Comparison of ENCODE assay signal across 32 cellular contexts in genomic region chr2:66095820-66096219, GRCh38.
DNase-seq lines count a peak whose midpoint lies in the region; TF ChIP-seq lines count a peak whose summit lies in the region.
"Had no signal": no experiment of that assay in that cellular context is flagged by ENCODE, and none has a peak within 500 bp of the region (broad histone marks: within the 10 kb centered on the region; RNA-seq: fewer than 3 reads in every experiment).

No MANE protein-coding gene starts in this region.

- TF ChIP-seq CTCF in mammary epithelial cell (conservative IDR thresholded peaks at IDR 0.05 in 1 of 2, IDR thresholded peaks at IDR 0.05 in 1 of 2; ENCODE audit: extremely low read depth in 1 of 2, insufficient read depth in 1 of 2, low read depth in 1 of 2, low read length in 2 of 2) (no peak), type B pancreatic cell (conservative IDR thresholded peaks at IDR 0.05) (peak; percentile 53)

- H3K27me3 Mint-ChIP-seq in type B pancreatic cell, result peaks cover 2% of the 10 kb centered on the region
- H3K27me3 Mint-ChIP-seq: CD4-positive, CD25-positive, alpha-beta regulatory T cell had no signal

- H3K79me2 ChIP-seq in mammary epithelial cell (ENCODE audit: insufficient read depth, low read length), result no peaks in the 10 kb centered on the region
- H3K79me2 ChIP-seq: parathyroid adenoma had no signal

- no peak overlapping the region for H3K4me3 ChIP-seq in mammary epithelial cell (replicated peaks in 1 of 3; ENCODE audit: insufficient read depth in 1 of 3, low read depth in 2 of 3, low read length in 3 of 3)
- H3K4me3 ChIP-seq: A549, body of pancreas, dorsolateral prefrontal cortex, HAP-1, Peyer's patch, right atrium auricular region had no signal

- H3K36me3 ChIP-seq in mammary epithelial cell (ENCODE audit: insufficient read depth, low read length), result no peaks in the 10 kb centered on the region
- H3K36me3 ChIP-seq: HAP-1, Peyer's patch, right atrium auricular region had no signal

- H3K27ac ChIP-seq in mammary epithelial cell (ENCODE audit: insufficient read depth, low read depth, low read length), result no peak overlapping the region
- H3K27ac ChIP-seq: A549, body of pancreas, dorsolateral prefrontal cortex, epithelial cell of prostate, parathyroid adenoma, Peyer's patch, right atrium auricular region, VCaP had no signal

- H3K4me1 Mint-ChIP-seq in type B pancreatic cell (ENCODE audit: unreplicated experiment), result no peaks in the 10 kb centered on the region
- H3K4me1 Mint-ChIP-seq: CD4-positive, CD25-positive, alpha-beta regulatory T cell had no signal

- no peaks in the 10 kb centered on the region for H4K20me1 ChIP-seq in mammary epithelial cell (ENCODE audit: insufficient read depth, low read length)

- H3K9ac ChIP-seq in mammary epithelial cell (ENCODE audit: insufficient read depth, low read length), result no peak overlapping the region
- H3K9ac ChIP-seq: parathyroid adenoma had no signal

- H3K9me3 ChIP-seq in mammary epithelial cell (replicated peaks; ENCODE audit: insufficient read depth, low read length), result no peaks in the 10 kb centered on the region
- H3K9me3 ChIP-seq: A549, body of pancreas, HAP-1, Peyer's patch, right atrium auricular region had no signal

- peaks cover 8% of the 10 kb centered on the region for H3K9me3 Mint-ChIP-seq in type B pancreatic cell
- H3K9me3 Mint-ChIP-seq: activated T-helper 2 cell treated with anti-CD3 and anti-CD28 coated beads, Interferon-gamma antibody, Interleukin-2, Interleukin-4, amounts not matched to agents 10 μg/mL and 5 μg/mL and 100 μg/mL, durations not matched to agents 14 hours and 24 hours and 36 hours had no signal

- in situ Hi-C loops in T47D (cut with HindIII; ENCODE audit: low pct_unique_long_range_greater_than_20kb, low sequenced_read_pairs), result no loop called here
- in situ Hi-C loops in mammary epithelial cell (cut with MboI; ENCODE audit: low sequenced_read_pairs in 2 of 2), result no loop called here

- BruUV-seq in mammary epithelial cell (replicated peaks; lab: Mats Ljungman, UMichigan), result no TSS peak

- H3K4me2 ChIP-seq in mammary epithelial cell (ENCODE audit: insufficient read depth, low read depth, low read length), result no peak overlapping the region
- H3K4me2 ChIP-seq: A549 had no signal

- intact Hi-C loops in mammary epithelial cell (cut with micrococcal nuclease), result no loop called here

- dilution Hi-C loops in mammary epithelial cell (cut with HindIII; ENCODE audit: low sequenced_read_pairs), result no loop called here

- no peaks in the 10 kb centered on the region for H3K4me1 ChIP-seq in mammary epithelial cell (ENCODE audit: insufficient read depth, low read length)
- H3K4me1 ChIP-seq: A549, body of pancreas, HAP-1, Peyer's patch, right atrium auricular region had no signal

- H3K36me3 Mint-ChIP-seq in type B pancreatic cell, result peaks cover 7% of the 10 kb centered on the region
- H3K36me3 Mint-ChIP-seq: CD4-positive, CD25-positive, alpha-beta regulatory T cell had no signal

- H3K4me3 Mint-ChIP-seq in type B pancreatic cell, result no peak overlapping the region
- H3K4me3 Mint-ChIP-seq: CD4-positive, CD25-positive, alpha-beta regulatory T cell had no signal

- no peak overlapping the region for H3K27ac Mint-ChIP-seq in type B pancreatic cell
- H3K27ac Mint-ChIP-seq: activated T-helper 2 cell treated with anti-CD3 and anti-CD28 coated beads, Interferon-gamma antibody, Interleukin-2, Interleukin-4, amounts not matched to agents 10 μg/mL and 5 μg/mL and 100 μg/mL, durations not matched to agents 14 hours and 24 hours and 36 hours; CD4-positive, CD25-positive, alpha-beta regulatory T cell had no signal

- peaks cover 1% of the 10 kb centered on the region for H3K27me3 ChIP-seq in mammary epithelial cell (ENCODE audit: insufficient read depth, low read length)
- H3K27me3 ChIP-seq: body of pancreas, dorsolateral prefrontal cortex, Peyer's patch, right atrium auricular region had no signal

- WGBS in mammary epithelial cell (ENCODE audit: low coverage, missing lambda C conversion rate), result 55% methylated on average over 4 of the region's 4 CpGs

- H2AFZ ChIP-seq in mammary epithelial cell (ENCODE audit: low read depth, low read length), result no peak overlapping the region
- H2AFZ ChIP-seq: parathyroid adenoma had no signal

- CTCF ChIA-PET in mammary epithelial cell (lab: Charles Lee; ENCODE audit: low non-redundant PET), result no interaction called here

- peak; percentile 5 to 56 for DNase-seq in T47D (ENCODE audit: low read depth in 1 of 2, low spot score in 1 of 2)
- DNase-seq in mammary epithelial cell, result no peak
- DNase-seq in ecto neural progenitor cell (ENCODE audit: low spot score), result peak; percentile 49
- DNase-seq in iPS-NIHi11 (ENCODE audit: low spot score), result peak; percentile 50
- DNase-seq in type B pancreatic cell (ENCODE audit: extremely low spot score, unreplicated experiment), result no peak
- DNase-seq in middle frontal gyrus (ENCODE audit: extremely low spot score, low spot score), result no peak
- no peak for DNase-seq in NCI-H2227 treated with DMSO at 0.1 percent for 48 hours (lab: John Stamatoyannopoulos, UW)
- no peak for DNase-seq in T-helper 1 cell
- DNase-seq: activated CD4-positive, alpha-beta T cell treated with anti-CD3 and anti-CD28 coated beads for 4 hours; activated naive CD4-positive, alpha-beta T cell treated with anti-CD3 and anti-CD28 coated beads, Interleukin-2, amount 50 U/mL, for 16 hours; activated T-cell treated with anti-CD3 and anti-CD28 coated beads for 4 hours; AML-193; body of pancreas; CD4-positive, CD25-positive, alpha-beta regulatory T cell; cerebellar nuclear complex; dorsolateral prefrontal cortex; Kasumi-1; NCI-H1417 treated with DMSO at 0.1 percent for 48 hours; NCI-H2081; NCI-H226; Peyer's patch; SIG-M5; stimulated activated CD4-positive, alpha-beta T cell treated with anti-CD3 and anti-CD28 coated beads, Interleukin-1b, Interleukin-23, amount 100 ng/mL, for 48 hours; stimulated activated naive CD4-positive, alpha-beta T cell treated with Interleukin-2 at 50 U/mL for 16 hours; T-helper 9 cell had no signal

Comparison
In these comparisons a context has a peak if more than half of its experiments do, and no peak if none do; other contexts are left out.
1. DNase-seq: peak in T47D (2 of 2), ecto neural progenitor cell (single experiment) and iPS-NIHi11 (single experiment); none in mammary epithelial cell (single experiment), type B pancreatic cell (single experiment), middle frontal gyrus (single experiment), NCI-H2227 treated with DMSO at 0.1 percent for 48 hours (single experiment) and T-helper 1 cell (0 of 5).